ENCODE assay signal across 23 cellular contexts in genomic region chr12:23128462-23128861, GRCh38.
DNase-seq lines count a peak whose midpoint lies in the region; ATAC-seq and TF ChIP-seq lines count a peak whose summit lies in the region.
"Had no signal": no experiment of that assay in that cellular context is flagged by ENCODE, and none has a peak within 500 bp of the region (broad histone marks: within the 10 kb centered on the region; RNA-seq: fewer than 3 reads in every experiment).

No MANE protein-coding gene starts in this region.

- no peak overlapping the region for H3K4me2 ChIP-seq in H9 (ENCODE audit: insufficient read depth, insufficient read length, low read length)
- H3K4me2 ChIP-seq: A549; BLaER1 treated with 17β-estradiol and CSF1 and Interleukin-3, amounts not matched to agents 10 nM and 100 nM had no signal

- no peaks in the 10 kb centered on the region for H3K23me2 ChIP-seq in H9 (ENCODE audit: insufficient read length, low read depth, low read length, poor library complexity, severe bottlenecking)

- H3K27me3 ChIP-seq in H9 (ENCODE audit: insufficient read depth, low read length), result no peaks in the 10 kb centered on the region
- no peaks in the 10 kb centered on the region for H3K27me3 ChIP-seq in HUES64 (ENCODE audit: insufficient read depth, low read length)
- no peaks in the 10 kb centered on the region for H3K27me3 ChIP-seq in iPS-20b (ENCODE audit: insufficient read depth, low read length)
- H3K27me3 ChIP-seq in right lobe of liver, result no peaks in the 10 kb centered on the region
- H3K27me3 ChIP-seq: BE2C; BLaER1 treated with 17β-estradiol and CSF1 and Interleukin-3, amounts not matched to agents 10 nM and 100 nM had no signal

- no peaks in the 10 kb centered on the region for H4K20me1 ChIP-seq in H9 (ENCODE audit: control insufficient read depth, insufficient read depth, insufficient read length)
- H4K20me1 ChIP-seq: BLaER1 treated with 17β-estradiol and CSF1 and Interleukin-3, amounts not matched to agents 10 nM and 100 nM had no signal

- no peaks in the 10 kb centered on the region for H3K9me3 ChIP-seq in H9 (ENCODE audit: control insufficient read depth, low read depth, low read length)
- no peaks in the 10 kb centered on the region for H3K9me3 ChIP-seq in HUES64 (ENCODE audit: insufficient read depth, low read depth, low read length)
- no peaks in the 10 kb centered on the region for H3K9me3 ChIP-seq in iPS-20b (ENCODE audit: insufficient read depth, low read depth, low read length)
- no peaks in the 10 kb centered on the region for H3K9me3 ChIP-seq in right lobe of liver
- H3K9me3 ChIP-seq: A549; BE2C; BLaER1 treated with 17β-estradiol and CSF1 and Interleukin-3, amounts not matched to agents 10 nM and 100 nM had no signal

- no peaks in the 10 kb centered on the region for H3K79me2 ChIP-seq in H9 (ENCODE audit: insufficient read depth, low read length)

- DNase-seq in H9 (no peak), WTC11 (ENCODE audit: low spot score) (no peak), right lobe of liver (no peak), NCI-H345 treated with DMSO at 0.1 percent for 48 hours (lab: John Stamatoyannopoulos, UW; ENCODE audit: unreplicated experiment) (no peak), occipital lobe (lab: John Stamatoyannopoulos, UW) (no peak)
- DNase-seq: 8988T; ACHN; AML-193; BE2C; CD4-positive, alpha-beta T cell; CD8-positive, alpha-beta memory T cell; DMS 273 treated with DMSO at 0.1 percent for 48 hours; DMS79; EL; GDM1; HCEC 1CT had no signal

- no peak overlapping the region for H2AFZ ChIP-seq in H9 (ENCODE audit: low read length)

- no peak overlapping the region for H3T11ph ChIP-seq in H9 (ENCODE audit: low read length)

- H4K91ac ChIP-seq in H9 (ENCODE audit: insufficient read length, low read depth, low read length), result no peak overlapping the region

- no peaks in the 10 kb centered on the region for H3K36me3 ChIP-seq in HUES64 (ENCODE audit: insufficient read depth, low read length)
- H3K36me3 ChIP-seq in iPS-20b (ENCODE audit: insufficient read depth, low read depth, low read length), result no peaks in the 10 kb centered on the region
- no peaks in the 10 kb centered on the region for H3K36me3 ChIP-seq in right lobe of liver
- H3K36me3 ChIP-seq: BE2C; BLaER1 treated with 17β-estradiol and CSF1 and Interleukin-3, amounts not matched to agents 10 nM and 100 nM had no signal

- WGBS in H9 (ENCODE audit: extremely low coverage, insufficient read length, low lambda C conversion rate), result no CpG with 5 or more reads among the region's 2 CpGs
- 69% methylated on average over 2 of the region's 2 CpGs for WGBS in HUES64
- 67% methylated on average over 2 of the region's 2 CpGs for WGBS in right lobe of liver (ENCODE audit: insufficient coverage, low coverage, low lambda C conversion rate, missing lambda C conversion rate)

- ATAC-seq in WTC11 (peak; percentile 58), right lobe of liver (no peak), HG02884 (IDR thresholded peaks at IDR 0.05; ENCODE audit: unreplicated experiment) (no peak)
- ATAC-seq: A549, GM12878 had no signal

- no peaks in the 10 kb centered on the region for H3K79me1 ChIP-seq in H9 (ENCODE audit: insufficient read depth, low read depth, low read length, poor library complexity, severe bottlenecking)

- H3K14ac ChIP-seq in H9 (ENCODE audit: insufficient read depth, low read length), result no peak overlapping the region

- no peaks in the 10 kb centered on the region for H3K9me3 Mint-ChIP-seq in H9
- no peaks in the 10 kb centered on the region for H3K9me3 Mint-ChIP-seq in WTC11
- H3K9me3 Mint-ChIP-seq: CD4-positive, alpha-beta T cell; CD8-positive, alpha-beta memory T cell had no signal

- no peak overlapping the region for H4K5ac ChIP-seq in H9 (ENCODE audit: insufficient read length, low read depth, low read length)

- H2BK15ac ChIP-seq in H9 (ENCODE audit: low read depth, low read length), result no peak overlapping the region

- CTCF ChIA-PET in WTC11 (lab: Charles Lee), result no interaction called here

- H2BK5ac ChIP-seq in H9 (ENCODE audit: insufficient read length, low read length), result no peak overlapping the region

- no peak for TF ChIP-seq POLR2A in right lobe of liver (IDR thresholded peaks at IDR 0.05)

- H2AK5ac ChIP-seq in H9 (ENCODE audit: insufficient read length, low read length), result no peak overlapping the region

- no peak overlapping the region for H3K4me3 ChIP-seq in HUES64 (ENCODE audit: low read length)
- peak overlapping the region; percentile 27 for H3K4me3 ChIP-seq in iPS-20b (ENCODE audit: low read length)
- no peak overlapping the region for H3K4me3 ChIP-seq in right lobe of liver
- H3K4me3 ChIP-seq: A549; BLaER1 treated with 17β-estradiol and CSF1 and Interleukin-3, amounts not matched to agents 10 nM and 100 nM; GM12878 had no signal

- H3K4me1 ChIP-seq in H9 (ENCODE audit: insufficient read depth, low read length) (no peaks in the 10 kb centered on the region; the same call in 1 of the 2 replicates), HUES64 (ENCODE audit: insufficient read depth, low read length) (peaks cover 13% of the 10 kb centered on the region), iPS-20b (ENCODE audit: insufficient read depth, low read length) (peaks cover 10% of the 10 kb centered on the region; the same call in 1 of the 2 replicates), right lobe of liver (no peaks in the 10 kb centered on the region)
- H3K4me1 ChIP-seq: A549; BLaER1 treated with 17β-estradiol and CSF1 and Interleukin-3, amounts not matched to agents 10 nM and 100 nM had no signal

- intact Hi-C loops in right lobe of liver (cut with DNase I), result no loop called here

- H3K36me3 Mint-ChIP-seq in H9 (ENCODE audit: insufficient read depth in 1 of 3, low read depth in 3 of 3) (no peaks in the 10 kb centered on the region), WTC11 (no peaks in the 10 kb centered on the region)
- H3K36me3 Mint-ChIP-seq: CD14-positive monocyte; CD8-positive, alpha-beta memory T cell had no signal

- no peak overlapping the region for H3K4ac ChIP-seq in H9 (ENCODE audit: low read depth, low read length)

- H3K23ac ChIP-seq in H9 (ENCODE audit: insufficient read length, low read depth, low read length), result no peak overlapping the region

- no peak overlapping the region for H4K8ac ChIP-seq in H9 (replicated peaks; ENCODE audit: insufficient read length, low read depth, low read length)

- peak overlapping the region in 2 of 3 experiments; percentile 37 to 97; a peak in 5 of 7 replicates for H3K27ac Mint-ChIP-seq in H9
- peak overlapping the region; percentile 73 for H3K27ac Mint-ChIP-seq in WTC11
- H3K27ac Mint-ChIP-seq: CD14-positive monocyte; CD4-positive, alpha-beta T cell; CD8-positive, alpha-beta memory T cell had no signal

- no peak for TF ChIP-seq CTCF in H9 (conservative IDR thresholded peaks at IDR 0.05)
- TF ChIP-seq CTCF in WTC11 (IDR thresholded peaks at IDR 0.05), result no peak
- TF ChIP-seq CTCF in right lobe of liver (IDR thresholded peaks at IDR 0.05), result no peak

- POLR2A ChIA-PET in WTC11 (lab: Charles Lee), result no interaction called here

- H3K4me3 Mint-ChIP-seq in H9 (peak overlapping the region in 1 of 2 experiments; percentile 21; a peak in 1 of 5 replicates), WTC11 (no peak overlapping the region)
- H3K4me3 Mint-ChIP-seq: CD14-positive monocyte; CD4-positive, alpha-beta T cell; CD8-positive, alpha-beta memory T cell had no signal

- no peaks in the 10 kb centered on the region for H3K27me3 Mint-ChIP-seq in H9 (ENCODE audit: low read depth)
- H3K27me3 Mint-ChIP-seq in WTC11 (ENCODE audit: low read depth), result no peaks in the 10 kb centered on the region
- H3K27me3 Mint-ChIP-seq: CD4-positive, alpha-beta T cell; CD8-positive, alpha-beta memory T cell had no signal

- H3K27ac ChIP-seq in H9 (ENCODE audit: insufficient read length, low read depth, low read length), result no peak overlapping the region
- H3K27ac ChIP-seq in HUES64 (ENCODE audit: low read depth, low read length), result peak overlapping the region; percentile 66; the same call in 1 of the 2 replicates
- no peak overlapping the region for H3K27ac ChIP-seq in iPS-20b (ENCODE audit: low read length)
- no peak overlapping the region for H3K27ac ChIP-seq in right lobe of liver
- H3K27ac ChIP-seq: A549; BLaER1 treated with 17β-estradiol and CSF1 and Interleukin-3, amounts not matched to agents 10 nM and 100 nM had no signal

- no peak overlapping the region for H2BK12ac ChIP-seq in H9 (ENCODE audit: insufficient read length, low read depth, low read length)

- no peak overlapping the region for H2BK120ac ChIP-seq in H9 (ENCODE audit: low read depth, low read length, poor library complexity, severe bottlenecking)

- no peak overlapping the region for H3K56ac ChIP-seq in H9 (ENCODE audit: insufficient read length, low read depth, low read length)

- H3K9ac ChIP-seq in H9 (ENCODE audit: extremely low read depth, insufficient read length, low read length) (no peak overlapping the region), HUES64 (ENCODE audit: low read depth, low read length) (peak overlapping the region; percentile 19; the same call in 1 of the 2 replicates), iPS-20b (ENCODE audit: low read depth, low read length) (no peak overlapping the region)
- H3K9ac ChIP-seq: BLaER1 treated with 17β-estradiol and CSF1 and Interleukin-3, amounts not matched to agents 10 nM and 100 nM had no signal

- H3K4me1 Mint-ChIP-seq in H9 (peaks cover 28 to 33% of the 10 kb centered on the region in 2 experiments), WTC11 (peaks cover 21% of the 10 kb centered on the region)
- H3K4me1 Mint-ChIP-seq: CD14-positive monocyte; CD8-positive, alpha-beta memory T cell had no signal

- no peak overlapping the region for H3K18ac ChIP-seq in H9 (ENCODE audit: insufficient read length, low read depth, low read length)

- no peak overlapping the region for H2BK20ac ChIP-seq in H9 (ENCODE audit: low read depth, low read length, poor library complexity, severe bottlenecking)

TF ChIP-seq in WTC11, 78 proteins besides CTCF, POLR2A, EP300 and RAD21 (continues in another document):
- TF ChIP-seq, protein P1, sequence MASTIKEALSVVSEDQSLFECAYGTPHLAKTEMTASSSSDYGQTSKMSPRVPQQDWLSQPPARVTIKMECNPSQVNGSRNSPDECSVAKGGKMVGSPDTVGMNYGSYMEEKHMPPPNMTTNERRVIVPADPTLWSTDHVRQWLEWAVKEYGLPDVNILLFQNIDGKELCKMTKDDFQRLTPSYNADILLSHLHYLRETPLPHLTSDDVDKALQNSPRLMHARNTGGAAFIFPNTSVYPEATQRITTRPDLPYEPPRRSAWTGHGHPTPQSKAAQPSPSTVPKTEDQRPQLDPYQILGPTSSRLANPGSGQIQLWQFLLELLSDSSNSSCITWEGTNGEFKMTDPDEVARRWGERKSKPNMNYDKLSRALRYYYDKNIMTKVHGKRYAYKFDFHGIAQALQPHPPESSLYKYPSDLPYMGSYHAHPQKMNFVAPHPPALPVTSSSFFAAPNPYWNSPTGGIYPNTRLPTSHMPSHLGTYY (CRISPR knock-in tag; IDR thresholded peaks at IDR 0.05), result no peak
- no peak for TF ChIP-seq ESRRA (CRISPR knock-in tag; IDR thresholded peaks at IDR 0.05; ENCODE audit: borderline replicate concordance)
- TF ChIP-seq TEAD1 (CRISPR knock-in tag; IDR thresholded peaks at IDR 0.05), result no peak
